ENCODE assay signal across 1 cellular context in genomic region chr17:35087731-35088646, GRCh38.
TF ChIP-seq lines count a peak whose summit lies in the region.

No MANE protein-coding gene starts in this region.

TF ChIP-seq in WTC11, 78 proteins besides CTCF, POLR2A, EP300 and RAD21 (continued from another document):
- no peak for TF ChIP-seq HMGA2 (CRISPR knock-in tag; IDR thresholded peaks at IDR 0.05)
- TF ChIP-seq ZNF263 (CRISPR knock-in tag; IDR thresholded peaks at IDR 0.05; ENCODE audit: low read depth) = no peak
- TF ChIP-seq USF1 (CRISPR knock-in tag; IDR thresholded peaks at IDR 0.05) = no peak
- TF ChIP-seq AR (CRISPR knock-in tag; IDR thresholded peaks at IDR 0.05) = no peak
